9 cellular contexts compared by ENCODE assay signal in the genomic region with DNA sequence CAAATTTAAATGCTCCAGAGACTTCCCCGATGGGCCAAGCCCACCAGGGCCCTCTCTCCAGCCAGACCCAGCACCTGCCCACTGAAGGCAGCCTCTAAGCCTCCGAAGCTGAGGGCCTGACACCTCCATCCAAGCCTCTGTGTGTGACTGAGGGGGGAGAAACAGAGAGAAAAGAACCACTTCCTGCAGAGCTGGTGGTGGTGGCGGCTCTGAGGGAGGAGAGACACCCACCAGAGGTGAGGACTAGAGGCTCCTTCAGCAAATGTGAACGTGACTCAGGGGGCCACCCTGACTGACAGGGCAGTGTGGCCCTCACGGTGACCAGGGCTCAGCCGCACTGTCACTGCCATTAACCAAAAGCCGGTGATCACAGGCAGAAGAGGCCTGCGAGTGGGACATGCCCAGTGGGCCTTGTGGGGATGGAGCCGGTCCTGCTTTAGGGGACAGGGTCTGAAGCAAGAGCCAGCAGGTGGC. TPM values are rescaled to one million over a fixed set of nuclear protein-coding genes. Genes with fewer than 3 reads are reported as not detected.
DNase-seq lines count a peak whose midpoint lies in the region; ATAC-seq and TF ChIP-seq lines count a peak whose summit lies in the region.
"Had no signal": no experiment of that assay in that cellular context is flagged by ENCODE, and none has a peak within 500 bp of the region (broad histone marks: within the 10 kb centered on the region; RNA-seq: fewer than 3 reads in every experiment).

No MANE protein-coding gene starts in this region.

- no peaks in the 10 kb centered on the region for H3K27me3 ChIP-seq in esophagus muscularis mucosa

- H3K4me1 ChIP-seq in mucosa of descending colon (ENCODE audit: low read depth) (no peaks in the 10 kb centered on the region), esophagus muscularis mucosa (peaks cover 4 to 25% (median 20%) of the 10 kb centered on the region in 4 donors)

- peak overlapping the region in 1 of 4 donors; percentile 29 for H3K27ac ChIP-seq in esophagus muscularis mucosa (replicated peaks in 1 of 4)

- intact Hi-C loops in mucosa of descending colon (cut with DNase I, micrococcal nuclease) (no loop called here), esophagus muscularis mucosa (cut with DNase I) (no loop called here)

- TF ChIP-seq POLR2A in esophagus muscularis mucosa (IDR thresholded peaks at IDR 0.05; ENCODE audit: low read depth): no peak

- TF ChIP-seq EP300 in esophagus muscularis mucosa (IDR thresholded peaks at IDR 0.05): no peak

- H3K4me3 ChIP-seq in mucosa of descending colon (no peak overlapping the region), esophagus muscularis mucosa (no peak overlapping the region)

- H3K36me3 ChIP-seq in mucosa of descending colon (ENCODE audit: low read depth) (no peaks in the 10 kb centered on the region), esophagus muscularis mucosa (no peaks in the 10 kb centered on the region)

- H3K9me3 ChIP-seq in mucosa of descending colon (no peaks in the 10 kb centered on the region), esophagus muscularis mucosa (no peaks in the 10 kb centered on the region)

- DNase-seq in activated CD4-positive, alpha-beta T cell treated with anti-CD3 and anti-CD28 coated beads for 4 hours: peak; percentile 44 to 56
- DNase-seq in mucosa of descending colon: no peak
- DNase-seq in H4 (ENCODE audit: low spot score): no peak
- no peak for DNase-seq in SIG-M5 (lab: John Stamatoyannopoulos, UW)
- DNase-seq in esophagus muscularis mucosa (ENCODE audit: extremely low spot score): no peak

- peak; percentile 46 for ATAC-seq in GM18867 (IDR thresholded peaks at IDR 0.05; ENCODE audit: unreplicated experiment)
- ATAC-seq in HG02943 (IDR thresholded peaks at IDR 0.05; ENCODE audit: low read depth, unreplicated experiment): peak; percentile 79
- peak; percentile 78 for ATAC-seq in mucosa of descending colon
- ATAC-seq in GM18520 (IDR thresholded peaks at IDR 0.05; ENCODE audit: unreplicated experiment): no peak

- WGBS in esophagus muscularis mucosa: 85% methylated on average over 7 of the region's 9 CpGs

- TF ChIP-seq CTCF in mucosa of descending colon (IDR thresholded peaks at IDR 0.05): no peak
- TF ChIP-seq CTCF in esophagus muscularis mucosa (IDR thresholded peaks at IDR 0.05): no peak

RNA-seq across cellular contexts. Expression of gene CD5, which starts 31.0 kb away (rescaled TPM):
- 1 to 10 TPM; 1.2 to 3.4 (median 1.5) TPM for total RNA-seq in mucosa of descending colon
- not detected in 2 replicates for total RNA-seq in H4 (2014; rRNA removed; shearing (Covaris generic))
- 1 to 10 TPM in 1 of 4 donors, under 1 TPM in 3; 0.11 to 1.3 (median 0.34) TPM for total RNA-seq in esophagus muscularis mucosa
- total RNA-seq: HT1080 had no signal

Comparison
In these comparisons a context has a peak if more than half of its experiments do, and no peak if none do; other contexts are left out.
1. DNase-seq: peak in activated CD4-positive, alpha-beta T cell treated with anti-CD3 and anti-CD28 coated beads for 4 hours (2 of 2); none in mucosa of descending colon (0 of 3), H4 (single experiment), SIG-M5 (single experiment) and esophagus muscularis mucosa (single experiment).